In genomic region chr10:3036605-3037004, GRCh38 we compare ENCODE assay signal across 17 cellular contexts. TPM values are rescaled to one million over a fixed set of nuclear protein-coding genes. Genes with fewer than 3 reads are reported as not detected.
DNase-seq lines count a peak whose midpoint lies in the region; ATAC-seq and TF ChIP-seq lines count a peak whose summit lies in the region.
"Had no signal": no experiment of that assay in that cellular context is flagged by ENCODE, and none has a peak within 500 bp of the region (broad histone marks: within the 10 kb centered on the region; RNA-seq: fewer than 3 reads in every experiment).

No MANE protein-coding gene starts in this region.

- no peaks in the 10 kb centered on the region for H3K9me3 ChIP-seq in GM23248 (ENCODE audit: low read depth)
- H3K9me3 ChIP-seq: adrenal gland, esophagus muscularis mucosa had no signal

- H3K27ac ChIP-seq in GM23248: no peak overlapping the region
- H3K27ac ChIP-seq: adrenal gland, esophagus muscularis mucosa, HL-60 had no signal

- ATAC-seq in GM18511 (IDR thresholded peaks at IDR 0.05; ENCODE audit: unreplicated experiment) (peak; percentile 18), GM21515 (IDR thresholded peaks at IDR 0.05; ENCODE audit: unreplicated experiment) (peak; percentile 8), HG03135 (IDR thresholded peaks at IDR 0.05; ENCODE audit: unreplicated experiment) (peak; percentile 25), omental fat pad (ENCODE audit: low FRiP score) (no peak)
- ATAC-seq: GM23338 had no signal

- intact Hi-C loops in dendritic cell treated with granulocyte-macrophage colony-stimulating factor and Interleukin-4, amounts not matched to agents 40 ng/mL and 50 ng/mL, for 4 days (cut with micrococcal nuclease): no loop called here

- no peaks in the 10 kb centered on the region for H3F3A ChIP-seq in GM23248 (ENCODE audit: insufficient read depth)

- H3K27ac Mint-ChIP-seq in dendritic cell treated with granulocyte-macrophage colony-stimulating factor and Interleukin-4, amounts not matched to agents 40 ng/mL and 50 ng/mL, for 4 days: peak overlapping the region; percentile 99
- H3K27ac Mint-ChIP-seq: activated T-helper 17 cell treated with anti-CD3 and anti-CD28 coated beads, Interleukin-2, amount 50 U/mL, for 72 hours; GM23338; T-helper 2 cell treated with Interferon-gamma antibody and Interleukin-4, amounts not matched to agents 5 μg/mL and 100 μg/mL, for 36 hours had no signal

- peaks cover 8% of the 10 kb centered on the region for H3K27me3 Mint-ChIP-seq in dendritic cell treated with granulocyte-macrophage colony-stimulating factor and Interleukin-4, amounts not matched to agents 40 ng/mL and 50 ng/mL, for 4 days

- H3K79me2 ChIP-seq in GM23248 (ENCODE audit: insufficient read depth): no peaks in the 10 kb centered on the region

- no peak overlapping the region for H3K4me2 ChIP-seq in GM23248 (ENCODE audit: unreplicated experiment)
- H3K4me2 ChIP-seq: GM23338 had no signal

- no peak overlapping the region for H3K9ac ChIP-seq in GM23248

- H3K4me1 ChIP-seq in GM23248 (ENCODE audit: insufficient read depth): no peaks in the 10 kb centered on the region
- H3K4me1 ChIP-seq: adrenal gland, esophagus muscularis mucosa had no signal

- TF ChIP-seq CTCF in omental fat pad (IDR thresholded peaks at IDR 0.05): no peak

- no peaks in the 10 kb centered on the region for H3K9me2 ChIP-seq in GM23248 (ENCODE audit: insufficient read depth)

- peaks cover 24% of the 10 kb centered on the region for H3K27me3 ChIP-seq in GM23248 (replicated peaks; ENCODE audit: insufficient read depth)
- H3K27me3 ChIP-seq: adrenal gland, esophagus muscularis mucosa had no signal

- WGBS in GM23248 (ENCODE audit: low coverage in 1 of 2, low lambda C conversion rate in 2 of 2, missing lambda C conversion rate in 2 of 2), 2 experiments: 20 to 33% methylated on average over 1 of the region's 1 CpG

- H3K4me1 Mint-ChIP-seq in dendritic cell treated with granulocyte-macrophage colony-stimulating factor and Interleukin-4, amounts not matched to agents 40 ng/mL and 50 ng/mL, for 4 days (ENCODE audit: low read depth): peaks cover 78% of the 10 kb centered on the region
- H3K4me1 Mint-ChIP-seq: GM23338 had no signal

- H2AFZ ChIP-seq in GM23248: no peak overlapping the region
- H2AFZ ChIP-seq: GM23338 had no signal

- H3K4me3 Mint-ChIP-seq in dendritic cell treated with granulocyte-macrophage colony-stimulating factor and Interleukin-4, amounts not matched to agents 40 ng/mL and 50 ng/mL, for 4 days: peak overlapping the region; percentile 60
- H3K4me3 Mint-ChIP-seq: activated T-helper 17 cell treated with anti-CD3 and anti-CD28 coated beads, Interleukin-2, amount 50 U/mL, for 72 hours; GM23338; T-helper 2 cell treated with Interferon-gamma antibody and Interleukin-4, amounts not matched to agents 5 μg/mL and 100 μg/mL, for 36 hours had no signal

- no peak overlapping the region for H3K4me3 ChIP-seq in GM23248
- H3K4me3 ChIP-seq: adrenal gland, esophagus muscularis mucosa, GM23338 had no signal

- H3K36me3 ChIP-seq in GM23248 (ENCODE audit: low read depth): no peaks in the 10 kb centered on the region
- H3K36me3 ChIP-seq: adrenal gland, esophagus muscularis mucosa had no signal

- no peaks in the 10 kb centered on the region for H4K20me1 ChIP-seq in GM23248 (ENCODE audit: insufficient read depth)

- peaks cover 32% of the 10 kb centered on the region for H3K36me3 Mint-ChIP-seq in dendritic cell treated with granulocyte-macrophage colony-stimulating factor and Interleukin-4, amounts not matched to agents 40 ng/mL and 50 ng/mL, for 4 days (ENCODE audit: low read depth)

- in situ Hi-C loops in GM23248 (cut with MboI): no loop called here

- peaks cover 10% of the 10 kb centered on the region for H3K9me3 Mint-ChIP-seq in dendritic cell treated with granulocyte-macrophage colony-stimulating factor and Interleukin-4, amounts not matched to agents 40 ng/mL and 50 ng/mL, for 4 days
- H3K9me3 Mint-ChIP-seq: activated T-helper 17 cell treated with anti-CD3 and anti-CD28 coated beads, Interleukin-2, amount 50 U/mL, for 72 hours had no signal

- DNase-seq in GM23248 (no peak), omental fat pad (ENCODE audit: low spot score) (no peak), NCI-H446 (lab: John Stamatoyannopoulos, UW) (no peak)
- DNase-seq in NK-92 treated with Interleukin-12 subunit alpha and Interleukin-12 subunit beta, amount 100 ng/mL, for 24 hours (lab: John Stamatoyannopoulos, UW): no peak
- DNase-seq: adrenal gland, caudate nucleus, NCI-H1048, NCI-H526 had no signal

RNA-seq across cellular contexts. Expression of gene PFKP, which starts 30.7 kb away (rescaled TPM):
- 137 and 159 TPM in 2 replicates for total RNA-seq in GM23248 (2014; rRNA removed; shearing (Covaris generic))
- 133 TPM in 2 replicates for polyA plus RNA-seq in GM23248 (2016; fragmentation: Nextera tagmentation; extraction: Ambion mirVana)
- 10 to 100 TPM; 22.2 to 83.9 (median 34.0) TPM for total RNA-seq in omental fat pad
